19 cellular contexts compared by ENCODE assay signal in the genomic region with DNA sequence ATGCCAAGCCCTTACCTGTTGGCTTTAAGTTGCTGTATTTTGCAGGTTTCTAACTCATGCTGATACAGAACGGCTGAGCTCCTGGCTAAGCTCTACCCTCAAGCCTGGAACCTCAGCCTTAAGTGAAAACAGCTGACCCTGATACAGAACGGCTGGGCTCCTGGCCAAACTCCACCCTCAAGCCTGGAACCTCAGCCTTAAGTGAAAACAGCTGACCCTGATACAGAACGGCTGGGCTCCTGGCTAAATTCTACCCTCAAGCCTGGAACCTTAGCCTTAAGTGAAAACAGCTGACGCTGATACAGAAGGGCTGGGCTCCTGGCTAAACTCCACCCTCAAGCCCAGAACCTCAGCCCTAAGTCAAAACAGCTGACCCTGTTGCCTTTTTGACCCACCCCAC. TPM values are rescaled to one million over a fixed set of nuclear protein-coding genes. Genes with fewer than 3 reads are reported as not detected.
DNase-seq lines count a peak whose midpoint lies in the region; ATAC-seq and TF ChIP-seq lines count a peak whose summit lies in the region.
"Had no signal": no experiment of that assay in that cellular context is flagged by ENCODE, and none has a peak within 500 bp of the region (broad histone marks: within the 10 kb centered on the region; RNA-seq: fewer than 3 reads in every experiment).

No MANE protein-coding gene starts in this region.

- H3K36me3 ChIP-seq in A673 (ENCODE audit: insufficient read depth, low read length, poor library complexity, severe bottlenecking) (no peaks in the 10 kb centered on the region), adrenal gland (replicated peaks in 1 of 2) (no peaks in the 10 kb centered on the region), gastroesophageal sphincter (no peaks in the 10 kb centered on the region), gastrocnemius medialis (no peaks in the 10 kb centered on the region)
- H3K36me3 ChIP-seq: spleen, upper lobe of right lung had no signal

- BruUV-seq in A673 (replicated peaks; lab: Mats Ljungman, UMichigan): no TSS peak

- WGBS in adrenal gland, 4 donors: 23 to 34% (median 29%) methylated on average over 4 of the region's 4 CpGs
- 17 to 25% methylated on average over 1 to 2 of the region's 4 CpGs for WGBS in gastroesophageal sphincter (ENCODE audit: low coverage in 1 of 2), 2 donors

- peak; percentile 67 for ATAC-seq in gastroesophageal sphincter
- no peak for ATAC-seq in gastrocnemius medialis
- ATAC-seq: activated naive CD4-positive, alpha-beta T cell treated with anti-CD3 and anti-CD28 coated beads, Interleukin-2, amount 50 U/mL, for 72 hours; upper lobe of right lung had no signal

- H3K27ac Mint-ChIP-seq in HFFc6: no peak overlapping the region
- H3K27ac Mint-ChIP-seq: activated CD4-positive, alpha-beta T cell treated with anti-CD3 and anti-CD28 coated beads, Interleukin-2, amount 10 ng/mL, durations not matched to agents 7 days and 5 days; activated naive CD4-positive, alpha-beta T cell treated with anti-CD3 and anti-CD28 coated beads, Interleukin-2, amount 50 U/mL, for 72 hours had no signal

- POLR2A ChIA-PET in A673 (lab: Charles Lee; ENCODE audit: low non-redundant PET): no interaction called here

- H3K27ac ChIP-seq in A673 (ENCODE audit: low read depth, low read length, poor library complexity, severe bottlenecking) (no peak overlapping the region), adrenal gland (peak overlapping the region in 1 of 5 donors; percentile 34), gastroesophageal sphincter (no peak overlapping the region), gastrocnemius medialis (no peak overlapping the region)
- H3K27ac ChIP-seq: spleen, upper lobe of right lung had no signal

- no peaks in the 10 kb centered on the region; the same call in 1 of the 2 replicates for H3K27me3 Mint-ChIP-seq in HFFc6 (ENCODE audit: insufficient read depth)

- in situ Hi-C loops in gastrocnemius medialis (cut with MboI; ENCODE audit: low sequenced_read_pairs in 4 of 4): no loop called here

- no peak overlapping the region for H3K4me3 Mint-ChIP-seq in HFFc6
- H3K4me3 Mint-ChIP-seq: activated CD4-positive, alpha-beta T cell treated with anti-CD3 and anti-CD28 coated beads, Interleukin-2, amount 10 ng/mL, durations not matched to agents 7 days and 5 days had no signal

- TF ChIP-seq POLR2A in adrenal gland (IDR thresholded peaks at IDR 0.05) (no peak), gastroesophageal sphincter (IDR thresholded peaks at IDR 0.05) (no peak), gastrocnemius medialis (IDR thresholded peaks at IDR 0.05) (no peak)

- H3K9me3 Mint-ChIP-seq in HFFc6: peaks cover 2% of the 10 kb centered on the region

- DNase-seq in A673 (ENCODE audit: low spot score) (peak; percentile 47), HFFc6 (peak; percentile 57), adrenal gland (peak in 5 of 7 donors; percentile 38 to 85 (median 46)), gastrocnemius medialis (no peak)
- DNase-seq in effector CD8-positive, alpha-beta T cell (lab: John Stamatoyannopoulos, UW): no peak
- DNase-seq in stimulated activated CD4-positive, alpha-beta T cell treated with anti-CD3 and anti-CD28 coated beads, Interleukin-15, amount 100 ng/mL, for 24 hours: no peak
- no peak for DNase-seq in stimulated activated CD4-positive, alpha-beta T cell treated with anti-CD3 and anti-CD28 coated beads, Interleukin-2, amount 100 ng/mL, for 24 hours
- DNase-seq: ACHN; activated CD4-positive, alpha-beta T cell treated with anti-CD3 and anti-CD28 coated beads, Interleukin-2, amount 10 ng/mL, durations not matched to agents 7 days and 5 days; activated T-cell treated with anti-CD3 and anti-CD28 coated beads for 4 hours; central memory CD4-positive, alpha-beta T cell; NCI-H1105 treated with DMSO at 0.1 percent for 48 hours; SHP77 treated with DMSO at 0.1 percent for 48 hours; spleen; stimulated activated naive CD4-positive, alpha-beta T cell; T-helper 9 cell; upper lobe of right lung had no signal

- CTCF ChIA-PET in A673 (lab: Charles Lee): no interaction called here

- H3K36me3 Mint-ChIP-seq in HFFc6 (ENCODE audit: low read depth): no peaks in the 10 kb centered on the region

- TF ChIP-seq CTCF in A673 (conservative IDR thresholded peaks at IDR 0.05; ENCODE audit: low read depth, low read length): no peak
- TF ChIP-seq CTCF in HFFc6 (IDR thresholded peaks at IDR 0.05): no peak
- TF ChIP-seq CTCF in adrenal gland (IDR thresholded peaks at IDR 0.05): no peak
- TF ChIP-seq CTCF in gastroesophageal sphincter (IDR thresholded peaks at IDR 0.05): no peak
- TF ChIP-seq CTCF in gastrocnemius medialis (IDR thresholded peaks at IDR 0.05 in 4 of 5, conservative IDR thresholded peaks at IDR 0.05 in 1 of 5): no peak

- no peaks in the 10 kb centered on the region for H3K27me3 ChIP-seq in A673 (replicated peaks; ENCODE audit: insufficient read depth, low read depth, low read length, poor library complexity)
- no peaks in the 10 kb centered on the region for H3K27me3 ChIP-seq in adrenal gland
- H3K27me3 ChIP-seq in gastroesophageal sphincter: no peaks in the 10 kb centered on the region
- no peaks in the 10 kb centered on the region for H3K27me3 ChIP-seq in gastrocnemius medialis
- H3K27me3 ChIP-seq: upper lobe of right lung had no signal

- intact Hi-C loops in A673 (cut with micrococcal nuclease; ENCODE audit: unreplicated experiment) (no loop called here), adrenal gland (cut with DNase I) (no loop called here), gastrocnemius medialis (cut with DNase I; ENCODE audit: low total_unique reads) (no loop called here)

- H3K4me1 Mint-ChIP-seq in HFFc6 (ENCODE audit: low read depth): peaks cover 45% of the 10 kb centered on the region
- H3K4me1 Mint-ChIP-seq: activated CD4-positive, alpha-beta T cell treated with anti-CD3 and anti-CD28 coated beads, Interleukin-2, amount 10 ng/mL, durations not matched to agents 7 days and 5 days had no signal

- H3K9me3 ChIP-seq in A673 (ENCODE audit: low read depth, low read length, poor library complexity, severe bottlenecking) (peaks cover 3% of the 10 kb centered on the region), adrenal gland (replicated peaks in 1 of 3) (no peaks in the 10 kb centered on the region), gastroesophageal sphincter (peaks cover 0 to 8% (median 0%) of the 10 kb centered on the region in 3 donors), gastrocnemius medialis (no peaks in the 10 kb centered on the region)
- H3K9me3 ChIP-seq: upper lobe of right lung had no signal

- TF ChIP-seq EP300 in gastroesophageal sphincter (IDR thresholded peaks at IDR 0.05): no peak

- H3K4me1 ChIP-seq in A673 (ENCODE audit: insufficient read depth, low read length, poor library complexity, severe bottlenecking) (no peaks in the 10 kb centered on the region), adrenal gland (replicated peaks in 1 of 2) (peaks cover 5 to 9% of the 10 kb centered on the region in 2 donors), gastroesophageal sphincter (no peaks in the 10 kb centered on the region), gastrocnemius medialis (no peaks in the 10 kb centered on the region)
- H3K4me1 ChIP-seq: spleen, upper lobe of right lung had no signal

- H3K4me3 ChIP-seq in A673 (ENCODE audit: low read depth, low read length, poor library complexity, severe bottlenecking) (no peak overlapping the region), adrenal gland (no peak overlapping the region), gastroesophageal sphincter (no peak overlapping the region), gastrocnemius medialis (no peak overlapping the region)
- H3K4me3 ChIP-seq: spleen, upper lobe of right lung had no signal

RNA-seq across cellular contexts. Expression of a gene that starts 17.6 kb away (rescaled TPM):
- total RNA-seq in A673 (2021): 8.4 and 9.2 TPM in 2 replicates
- total RNA-seq in HFFc6 (2021; fragmentation: NEBNext Ultra II Directional; extraction: Animal tissue kit (Norgen Biotek cat#: 25700)): 1 to 10 TPM in 4 of 6 experiments, under 1 TPM in 2; 0.07 to 3.8 (median 2.7) TPM
- 100 to 1,000 TPM in 7 of 8 donors, 10 to 100 TPM in 1; 81.2 to 309 (median 200) TPM for total RNA-seq in adrenal gland
- 100 to 1,000 TPM in 1 of 3 donors, 10 to 100 TPM in 2; 49.2 to 188 (median 56.9) TPM for polyA plus RNA-seq in adrenal gland
- 10 to 100 TPM in 1 of 4 donors, 1 to 10 TPM in 2, under 1 TPM in 1; 0.31 to 13.3 (median 6.3) TPM for total RNA-seq in gastroesophageal sphincter
- 1 to 10 TPM in 2 of 4 donors, under 1 TPM in 2; 0.41 to 2.6 (median 1.2) TPM for total RNA-seq in gastrocnemius medialis
- total RNA-seq: activated CD4-positive, alpha-beta T cell treated with anti-CD3 and anti-CD28 coated beads, Interleukin-2, amount 10 ng/mL, durations not matched to agents 7 days and 5 days; activated naive CD4-positive, alpha-beta T cell treated with anti-CD3 and anti-CD28 coated beads, Interleukin-2, amount 50 U/mL, for 72 hours had no signal

Comparison
In these comparisons a context has a peak if more than half of its experiments do, and no peak if none do; other contexts are left out.
1. DNase-seq: peak in A673 (single experiment), HFFc6 (single experiment) and adrenal gland (5 of 7); none in effector CD8-positive, alpha-beta T cell (single experiment), stimulated activated CD4-positive, alpha-beta T cell treated with anti-CD3 and anti-CD28 coated beads, Interleukin-15, amount 100 ng/mL, for 24 hours (single experiment), stimulated activated CD4-positive, alpha-beta T cell treated with anti-CD3 and anti-CD28 coated beads, Interleukin-2, amount 100 ng/mL, for 24 hours (0 of 2) and gastrocnemius medialis (0 of 2).